Comparison of ENCODE assay signal across 13 cellular contexts in genomic region chr9:91028166-91028827, GRCh38.
A peak's percentile ranks its signal among the peaks of the same experiment; 100 is the strongest.
DNase-seq lines count a peak whose midpoint lies in the region; ATAC-seq and TF ChIP-seq lines count a peak whose summit lies in the region.
"Had no signal": no experiment of that assay in that cellular context is flagged by ENCODE, and none has a peak within 500 bp of the region (broad histone marks: within the 10 kb centered on the region; RNA-seq: fewer than 3 reads in every experiment).

No MANE protein-coding gene starts in this region.

- no peak overlapping the region for H2BK120ac ChIP-seq in IMR-90 (ENCODE audit: low read depth, low read length)

- no peak for TF ChIP-seq CTCF in IMR-90 (conservative IDR thresholded peaks at IDR 0.05; ENCODE audit: low read depth, low read length)
- TF ChIP-seq CTCF in coronary artery (IDR thresholded peaks at IDR 0.05) = no peak
- TF ChIP-seq CTCF in osteocyte (IDR thresholded peaks at IDR 0.05) = no peak

- no peak overlapping the region for H4K8ac ChIP-seq in IMR-90 (ENCODE audit: low read depth in 2 of 2, low read length in 2 of 2)

- H3K27ac ChIP-seq in IMR-90 (ENCODE audit: insufficient read depth, low read length) (no peak overlapping the region), coronary artery (no peak overlapping the region)

- H3K36me3 Mint-ChIP-seq in osteocyte (ENCODE audit: unreplicated experiment) = no peaks in the 10 kb centered on the region
- H3K36me3 Mint-ChIP-seq: CD14-positive monocyte; CD8-positive, alpha-beta T cell had no signal

- H3K9me3 Mint-ChIP-seq in osteocyte (ENCODE audit: unreplicated experiment) = peaks cover 7% of the 10 kb centered on the region
- H3K9me3 Mint-ChIP-seq: CD8-positive, alpha-beta T cell; H9 had no signal

- dilution Hi-C loops in IMR-90 (cut with HindIII; ENCODE audit: low sequenced_read_pairs, unreplicated experiment) = no loop called here

- no peak overlapping the region for H3K4me2 ChIP-seq in IMR-90 (ENCODE audit: low read depth, low read length)

- TF ChIP-seq RAD21 in IMR-90 (IDR thresholded peaks at IDR 0.05; ENCODE audit: low read length) = no peak

- no peak overlapping the region for H3K4me3 Mint-ChIP-seq in osteocyte (ENCODE audit: unreplicated experiment)
- H3K4me3 Mint-ChIP-seq: CD14-positive monocyte; CD8-positive, alpha-beta T cell; H9 had no signal

- no peaks in the 10 kb centered on the region for H3K79me1 ChIP-seq in IMR-90 (ENCODE audit: low read depth in 1 of 2, low read length in 2 of 2)

- no peaks in the 10 kb centered on the region for H3K4me1 ChIP-seq in IMR-90 (ENCODE audit: control insufficient read depth, insufficient read depth, low read length)

- no peaks in the 10 kb centered on the region for H3K36me3 ChIP-seq in IMR-90 (ENCODE audit: control insufficient read depth, insufficient read depth, low read length)

- H2BK20ac ChIP-seq in IMR-90 (ENCODE audit: low read depth, low read length) = peak overlapping the region; percentile 24; the same call in 1 of the 2 replicates

- DNase-seq in IMR-90 = no peak
- peak; percentile 47 for DNase-seq in coronary artery (ENCODE audit: low spot score)
- peak; percentile 63 for DNase-seq in osteocyte (ENCODE audit: extremely low spot score, unreplicated experiment)
- DNase-seq in NCI-H1436 treated with DMSO at 0.1 percent for 48 hours (lab: John Stamatoyannopoulos, UW) = no peak
- no peak for DNase-seq in left colon
- DNase-seq: CD8-positive, alpha-beta T cell; COR-L47; DND-41; GF-D8; GOT3; H9 had no signal

- H2AK9ac ChIP-seq in IMR-90 (replicated peaks; ENCODE audit: low read depth, low read length, poor library complexity) = peak overlapping the region; percentile 9

- no peak overlapping the region for H3K56ac ChIP-seq in IMR-90 (ENCODE audit: extremely low read depth, insufficient read depth, low read length)

- BruUV-seq in IMR-90 (replicated peaks; lab: Mats Ljungman, UMichigan) = no TSS peak

- no peak overlapping the region for H3K4me3 ChIP-seq in IMR-90 (ENCODE audit: insufficient read depth, low read depth, low read length)
- no peak overlapping the region for H3K4me3 ChIP-seq in coronary artery

- no peaks in the 10 kb centered on the region for H3K27me3 ChIP-seq in IMR-90 (ENCODE audit: control insufficient read depth, insufficient read depth, low read length)

- H4K91ac ChIP-seq in IMR-90 (ENCODE audit: insufficient read depth, low read depth, low read length) = no peak overlapping the region

- no peak overlapping the region for H3K4ac ChIP-seq in IMR-90 (ENCODE audit: low read depth, low read length)

- no peak overlapping the region for H3K14ac ChIP-seq in IMR-90 (replicated peaks; ENCODE audit: low read depth, low read length)

- CTCF ChIA-PET in IMR-90 (lab: Yijun Ruan, JAX) = interaction anchor here (1.4 kb wide), 1 partner anchor 113 kb away, joined by 4 read pairs; no protein-coding TSS in a partner anchor

- H2AK5ac ChIP-seq in IMR-90 (ENCODE audit: low read depth, low read length) = 0 out of 2 replicates have a peak overlapping the region, but pooled peaks have one; percentile 10

- H2BK15ac ChIP-seq in IMR-90 (ENCODE audit: low read depth, low read length) = no peak overlapping the region

- H3K9me3 ChIP-seq in IMR-90 (ENCODE audit: control insufficient read depth, insufficient read depth, low read length) = peaks cover 5% of the 10 kb centered on the region; the same call in 1 of the 2 replicates

- POLR2A ChIA-PET in IMR-90 (lab: Charles Lee; ENCODE audit: unreplicated experiment) = no interaction called here

- no peak for TF ChIP-seq POLR2A in IMR-90 (IDR thresholded peaks at IDR 0.05; ENCODE audit: low read depth, low read length)

- no peak overlapping the region for H3K23ac ChIP-seq in IMR-90 (ENCODE audit: low read depth, low read length)

- H2AFZ ChIP-seq in IMR-90 (replicated peaks; ENCODE audit: low read length, poor library complexity) = peak overlapping the region; percentile 37

- H3K9me1 ChIP-seq in IMR-90 (ENCODE audit: insufficient read depth, low read length) = 0 out of 2 replicates have a peak, but pooled peaks cover 4% of the 10 kb centered on the region

- ATAC-seq in IMR-90 (ENCODE audit: low read depth) = no peak
- ATAC-seq in HG03045 (IDR thresholded peaks at IDR 0.05; ENCODE audit: unreplicated experiment) = no peak
- ATAC-seq in left colon = no peak
- ATAC-seq: CD8-positive, alpha-beta T cell had no signal

- no peak overlapping the region for H3K18ac ChIP-seq in IMR-90 (ENCODE audit: low read depth, low read length)

- 96% methylated on average over 4 of the region's 8 CpGs; no CpG with 5 or more reads in 1 of the 2 experiments for WGBS in IMR-90 (ENCODE audit: extremely low coverage in 2 of 2, insufficient read length in 1 of 2), 2 experiments

- no peak overlapping the region for H2BK5ac ChIP-seq in IMR-90 (ENCODE audit: low read depth, low read length, poor library complexity, severe bottlenecking)

- in situ Hi-C loops in IMR-90 (cut with MboI; ENCODE audit: low sequenced_read_pairs) = no loop called here

- intact Hi-C loops in IMR-90 (cut with micrococcal nuclease) = no loop called here
- intact Hi-C loops in left colon (cut with DNase I, micrococcal nuclease) = no loop called here

- no peak overlapping the region for H3K9ac ChIP-seq in IMR-90 (ENCODE audit: low read depth, low read length)

- H3K27ac Mint-ChIP-seq in osteocyte (ENCODE audit: unreplicated experiment) = no peak overlapping the region
- H3K27ac Mint-ChIP-seq: CD8-positive, alpha-beta T cell had no signal

- peaks cover 8% of the 10 kb centered on the region for H3K4me1 Mint-ChIP-seq in osteocyte (ENCODE audit: unreplicated experiment)
- H3K4me1 Mint-ChIP-seq: CD14-positive monocyte had no signal

- H4K5ac ChIP-seq in IMR-90 (ENCODE audit: low read depth, low read length) = no peak overlapping the region

- no peaks in the 10 kb centered on the region for H4K20me1 ChIP-seq in IMR-90 (ENCODE audit: insufficient read depth, low read length)

- no peaks in the 10 kb centered on the region for H3K27me3 Mint-ChIP-seq in osteocyte (ENCODE audit: unreplicated experiment)

TF ChIP-seq in IMR-90, 13 proteins besides CTCF, POLR2A, EP300 and RAD21:
- TF ChIP-seq USF2 (IDR thresholded peaks at IDR 0.05; ENCODE audit: low read depth, low read length) = no peak
- TF ChIP-seq MXI1 (IDR thresholded peaks at IDR 0.05; ENCODE audit: borderline replicate concordance, low read depth, low read length) = no peak
- TF ChIP-seq RFX5 (IDR thresholded peaks at IDR 0.05; ENCODE audit: low read depth, low read length) = no peak
- no peak for TF ChIP-seq CHD1 (IDR thresholded peaks at IDR 0.05; ENCODE audit: low read depth, low read length)
- TF ChIP-seq CEBPB (IDR thresholded peaks at IDR 0.05; ENCODE audit: low read depth, low read length) = no peak
- TF ChIP-seq SMC3 (IDR thresholded peaks at IDR 0.05; ENCODE audit: low read depth, low read length) = no peak
- TF ChIP-seq MAZ (IDR thresholded peaks at IDR 0.05; ENCODE audit: borderline replicate concordance, low read depth, low read length) = no peak
- TF ChIP-seq NFE2L2 (IDR thresholded peaks at IDR 0.05; ENCODE audit: low read depth, low read length) = no peak

Comparison
In these comparisons a context has a peak if more than half of its experiments do, and no peak if none do; other contexts are left out.
1. DNase-seq: peak in coronary artery (single experiment) and osteocyte (single experiment); none in IMR-90 (single experiment), NCI-H1436 treated with DMSO at 0.1 percent for 48 hours (single experiment) and left colon (0 of 2).